Comparison of ENCODE assay signal across 18 cellular contexts in genomic region chr2:12741361-12741760, GRCh38. TPM values are rescaled to one million over a fixed set of nuclear protein-coding genes. Genes with fewer than 3 reads are reported as not detected.
DNase-seq lines count a peak whose midpoint lies in the region; ATAC-seq and TF ChIP-seq lines count a peak whose summit lies in the region.
"Had no signal": no experiment of that assay in that cellular context is flagged by ENCODE, and none has a peak within 500 bp of the region (broad histone marks: within the 10 kb centered on the region; RNA-seq: fewer than 3 reads in every experiment).

No MANE protein-coding gene starts in this region.

- in situ Hi-C loops in transverse colon (cut with MboI; ENCODE audit: low pct_ligation_motif_present in 1 of 4, low pct_unique_long_range_greater_than_20kb in 1 of 4, low sequenced_read_pairs in 3 of 4): no loop called here

- no peak for ATAC-seq in Right ventricle myocardium inferior
- ATAC-seq in activated naive CD8-positive, alpha-beta T cell treated with anti-CD3 and anti-CD28 coated beads, Interleukin-2, amount 50 U/mL, for 24 hours: no peak

- WGBS in transverse colon (ENCODE audit: low coverage in 1 of 2), 2 donors: 37 to 53% methylated on average over 3 of the region's 3 CpGs

- no peaks in the 10 kb centered on the region for H3K9me3 ChIP-seq in left ventricle myocardium inferior (replicated peaks)
- H3K9me3 ChIP-seq in transverse colon: no peaks in the 10 kb centered on the region

- no peak for DNase-seq in left ventricle myocardium inferior
- DNase-seq in Right ventricle myocardium inferior (ENCODE audit: missing footprints): no peak
- peak; percentile 38 for DNase-seq in fibroblast of villous mesenchyme (ENCODE audit: low read depth)
- DNase-seq in progenitor cell of endocrine pancreas (ENCODE audit: low spot score, unreplicated experiment): no peak
- DNase-seq in transverse colon: no peak
- DNase-seq in activated naive CD8-positive, alpha-beta T cell treated with anti-CD3 and anti-CD28 coated beads, Interleukin-2, amount 50 U/mL, for 24 hours: no peak
- no peak for DNase-seq in DMS53 (lab: John Stamatoyannopoulos, UW)
- DNase-seq in RPMI8226: no peak
- DNase-seq: DMS 273 treated with DMSO at 0.1 percent for 48 hours, EL, HFFc6, KBM-7, NCI-H1417 treated with DMSO at 0.1 percent for 48 hours, NCI-H1930, NCI-H446, NCI-H69, OCI-M1 had no signal

- intact Hi-C loops in left ventricle myocardium inferior (cut with micrococcal nuclease) (no loop called here), Right ventricle myocardium inferior (cut with DNase I) (no loop called here), transverse colon (cut with DNase I; ENCODE audit: low total_unique reads) (no loop called here)

- no peak overlapping the region for H3K4me3 ChIP-seq in left ventricle myocardium inferior
- no peak overlapping the region for H3K4me3 ChIP-seq in fibroblast of villous mesenchyme (ENCODE audit: low read depth, low read length)
- H3K4me3 ChIP-seq in transverse colon: no peak overlapping the region

- H3K27me3 ChIP-seq in left ventricle myocardium inferior (ENCODE audit: low read depth): no peaks in the 10 kb centered on the region
- H3K27me3 ChIP-seq in transverse colon: no peaks in the 10 kb centered on the region

- TF ChIP-seq CTCF in left ventricle myocardium inferior (IDR thresholded peaks at IDR 0.05; ENCODE audit: borderline replicate concordance) (no peak), fibroblast of villous mesenchyme (IDR thresholded peaks at IDR 0.05; ENCODE audit: insufficient read depth, low read depth, low read length) (no peak), progenitor cell of endocrine pancreas (IDR thresholded peaks at IDR 0.05; ENCODE audit: unreplicated experiment) (no peak), transverse colon (IDR thresholded peaks at IDR 0.05) (no peak)

- H3K27me3 Mint-ChIP-seq in progenitor cell of endocrine pancreas: no peaks in the 10 kb centered on the region
- H3K27me3 Mint-ChIP-seq in activated naive CD8-positive, alpha-beta T cell treated with anti-CD3 and anti-CD28 coated beads, Interleukin-2, amount 50 U/mL, for 24 hours: no peaks in the 10 kb centered on the region

- peaks cover 10% of the 10 kb centered on the region for H3K4me1 Mint-ChIP-seq in progenitor cell of endocrine pancreas (ENCODE audit: low read depth)
- peaks cover 2% of the 10 kb centered on the region for H3K4me1 Mint-ChIP-seq in activated naive CD8-positive, alpha-beta T cell treated with anti-CD3 and anti-CD28 coated beads, Interleukin-2, amount 50 U/mL, for 24 hours

- peaks cover 72% of the 10 kb centered on the region for H3K36me3 ChIP-seq in left ventricle myocardium inferior
- no peaks in the 10 kb centered on the region for H3K36me3 ChIP-seq in transverse colon

- peak overlapping the region; percentile 99 for H3K27ac ChIP-seq in left ventricle myocardium inferior (replicated peaks)
- H3K27ac ChIP-seq in transverse colon: peak overlapping the region; percentile 32 to 75 (median 48)
- H3K27ac ChIP-seq: C4-2B had no signal

- no peak for TF ChIP-seq EP300 in transverse colon (IDR thresholded peaks at IDR 0.05; ENCODE audit: low read depth)

- H3K36me3 Mint-ChIP-seq in progenitor cell of endocrine pancreas (ENCODE audit: insufficient read depth): peaks cover 30% of the 10 kb centered on the region
- H3K36me3 Mint-ChIP-seq in activated naive CD8-positive, alpha-beta T cell treated with anti-CD3 and anti-CD28 coated beads, Interleukin-2, amount 50 U/mL, for 24 hours (ENCODE audit: low read depth): peaks cover 21% of the 10 kb centered on the region

- no peak for TF ChIP-seq POLR2A in transverse colon (IDR thresholded peaks at IDR 0.05)

- H3K4me1 ChIP-seq in left ventricle myocardium inferior: peaks cover 61% of the 10 kb centered on the region
- peaks cover 0 to 10% (median 2%) of the 10 kb centered on the region in 4 donors for H3K4me1 ChIP-seq in transverse colon

- H3K27ac Mint-ChIP-seq in progenitor cell of endocrine pancreas: peak overlapping the region; percentile 8
- H3K27ac Mint-ChIP-seq in activated naive CD8-positive, alpha-beta T cell treated with anti-CD3 and anti-CD28 coated beads, Interleukin-2, amount 50 U/mL, for 24 hours: no peak overlapping the region
- H3K27ac Mint-ChIP-seq: HFFc6 had no signal

- no peak overlapping the region for H3K4me3 Mint-ChIP-seq in progenitor cell of endocrine pancreas (ENCODE audit: low read depth)
- H3K4me3 Mint-ChIP-seq in activated naive CD8-positive, alpha-beta T cell treated with anti-CD3 and anti-CD28 coated beads, Interleukin-2, amount 50 U/mL, for 24 hours: no peak overlapping the region
- H3K4me3 Mint-ChIP-seq: HFFc6 had no signal

- H3K9me3 Mint-ChIP-seq in progenitor cell of endocrine pancreas (ENCODE audit: low read depth): no peaks in the 10 kb centered on the region
- no peaks in the 10 kb centered on the region for H3K9me3 Mint-ChIP-seq in activated naive CD8-positive, alpha-beta T cell treated with anti-CD3 and anti-CD28 coated beads, Interleukin-2, amount 50 U/mL, for 24 hours
- H3K9me3 Mint-ChIP-seq: HFFc6 had no signal

RNA-seq across cellular contexts. Expression of gene TRIB2, which starts 24.6 kb away (rescaled TPM):
- 31.1 TPM for total RNA-seq in left ventricle myocardium inferior
- total RNA-seq in Right ventricle myocardium inferior: 33.4 TPM
- 28.0 and 28.9 TPM in 2 replicates for total RNA-seq in fibroblast of villous mesenchyme
- 56.6 and 57.8 TPM in 2 replicates for total RNA-seq in progenitor cell of endocrine pancreas
- 100 to 1,000 TPM in 1 of 4 donors, 10 to 100 TPM in 3; 14.2 to 109 (median 36.1) TPM for total RNA-seq in transverse colon
